ENCODE assay signal across 9 cellular contexts in the genomic region with DNA sequence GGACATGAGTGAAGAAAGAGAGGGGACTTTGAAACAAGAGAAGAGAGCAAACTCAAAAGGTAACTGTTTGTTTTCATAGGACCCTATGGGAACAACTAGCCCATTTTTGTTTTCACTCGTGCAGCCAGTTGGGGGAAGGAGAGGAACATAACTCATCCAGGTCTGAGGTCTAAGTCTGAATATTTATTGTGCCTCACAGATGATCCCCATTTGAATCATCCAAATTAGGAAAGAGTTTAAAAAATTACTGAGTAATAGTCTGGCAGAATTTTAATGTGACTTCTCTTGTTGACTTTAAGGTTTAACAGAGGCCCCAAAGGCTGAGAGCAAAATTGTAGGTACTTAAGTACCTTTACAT. TPM values are rescaled to one million over a fixed set of nuclear protein-coding genes. Genes with fewer than 3 reads are reported as not detected.
DNase-seq lines count a peak whose midpoint lies in the region; ATAC-seq and TF ChIP-seq lines count a peak whose summit lies in the region.
"Had no signal": no experiment of that assay in that cellular context is flagged by ENCODE, and none has a peak within 500 bp of the region (broad histone marks: within the 10 kb centered on the region; RNA-seq: fewer than 3 reads in every experiment).

No MANE protein-coding gene starts in this region.

- H2AFZ ChIP-seq in OCI-LY1 (ENCODE audit: low read length), result no peak overlapping the region
- H2AFZ ChIP-seq in trophoblast cell (ENCODE audit: insufficient read depth, low read length, poor library complexity), result no peak overlapping the region

- H3K79me1 ChIP-seq in trophoblast cell (ENCODE audit: low read length), result no peaks in the 10 kb centered on the region

- H3K4me1 ChIP-seq in OCI-LY1 (ENCODE audit: insufficient read depth, low read length, severe bottlenecking) (peaks cover 52% of the 10 kb centered on the region), skeletal muscle satellite cell (ENCODE audit: control insufficient read depth, insufficient read depth, low read length) (peaks cover 18% of the 10 kb centered on the region), trophoblast cell (ENCODE audit: control insufficient read depth in 1 of 2, insufficient read depth in 2 of 2, low read length in 2 of 2) (no peaks in the 10 kb centered on the region)

- H3K9me2 ChIP-seq in OCI-LY1 (ENCODE audit: low read depth, low read length), result no peaks in the 10 kb centered on the region

- H3K23ac ChIP-seq in trophoblast cell (ENCODE audit: low read length), result no peak overlapping the region

- no peak overlapping the region for H3K14ac ChIP-seq in trophoblast cell (ENCODE audit: low read length)

- H4K8ac ChIP-seq in trophoblast cell (ENCODE audit: low read depth, low read length), result no peak overlapping the region

- no peak overlapping the region for H3K18ac ChIP-seq in trophoblast cell (ENCODE audit: low read length)

- H4K20me1 ChIP-seq in OCI-LY1 (ENCODE audit: insufficient read depth, low read length), result no peaks in the 10 kb centered on the region

- TF ChIP-seq CTCF in GM12864 (IDR thresholded peaks at IDR 0.05; ENCODE audit: low read depth, low read length, missing control alignments), result no peak
- no peak for TF ChIP-seq CTCF in OCI-LY1 (IDR thresholded peaks at IDR 0.05; ENCODE audit: low read length)
- TF ChIP-seq CTCF in epithelial cell of proximal tubule (conservative IDR thresholded peaks at IDR 0.05; ENCODE audit: low read depth, low read length), result no peak
- no peak for TF ChIP-seq CTCF in GM13977 (IDR thresholded peaks at IDR 0.05; ENCODE audit: extremely low read depth, insufficient read depth, missing control alignments)

- H3K9me3 ChIP-seq in OCI-LY1 (ENCODE audit: low read length) (no peaks in the 10 kb centered on the region), skeletal muscle satellite cell (replicated peaks; ENCODE audit: low read length) (no peaks in the 10 kb centered on the region), trophoblast cell (ENCODE audit: insufficient read depth, low read depth, low read length) (no peaks in the 10 kb centered on the region)

- H4K91ac ChIP-seq in trophoblast cell (ENCODE audit: low read depth, low read length), result no peak overlapping the region

- H3F3A ChIP-seq in OCI-LY1 (ENCODE audit: insufficient read depth, low read length), result no peaks in the 10 kb centered on the region; the same call in 1 of the 2 replicates

- H3K4me2 ChIP-seq in OCI-LY1 (ENCODE audit: low read length), result peak overlapping the region; percentile 71
- peak overlapping the region; percentile 84 for H3K4me2 ChIP-seq in skeletal muscle satellite cell (ENCODE audit: low read length)
- H3K4me2 ChIP-seq in trophoblast cell (ENCODE audit: low read length), result no peak overlapping the region

- DNase-seq in GM12864 (ENCODE audit: low read depth) (no peak), epithelial cell of proximal tubule (ENCODE audit: low read depth) (no peak), GM19240 (ENCODE audit: insufficient read length, low spot score) (no peak), GM13977 (ENCODE audit: low spot score) (no peak), trophoblast cell (no peak)
- DNase-seq: NCI-H187 had no signal

- H2BK120ac ChIP-seq in trophoblast cell (ENCODE audit: insufficient read depth, low read length, poor library complexity), result no peak overlapping the region

- H3K79me2 ChIP-seq in OCI-LY1 (ENCODE audit: insufficient read depth, low read length), result no peaks in the 10 kb centered on the region
- H3K79me2 ChIP-seq in trophoblast cell (ENCODE audit: control insufficient read depth, insufficient read depth, low read length, poor library complexity), result no peaks in the 10 kb centered on the region

- H3K9ac ChIP-seq in OCI-LY1 (ENCODE audit: low read length), result peak overlapping the region; percentile 68
- peak overlapping the region; percentile 72 for H3K9ac ChIP-seq in skeletal muscle satellite cell (ENCODE audit: low read depth, low read length)
- H3K9ac ChIP-seq in trophoblast cell (ENCODE audit: low read length), result no peak overlapping the region

- H3K36me3 ChIP-seq in OCI-LY1 (ENCODE audit: insufficient read depth, low read length) (no peaks in the 10 kb centered on the region), skeletal muscle satellite cell (ENCODE audit: insufficient read depth, low read length) (no peaks in the 10 kb centered on the region), trophoblast cell (ENCODE audit: control insufficient read depth in 1 of 2, insufficient read depth in 2 of 2, low read length in 2 of 2) (no peaks in the 10 kb centered on the region)

- WGBS in trophoblast cell (ENCODE audit: extremely low coverage, insufficient coverage, insufficient read length), result no CpG with 5 or more reads among the region's 1 CpG

- H4K12ac ChIP-seq in trophoblast cell (ENCODE audit: low read depth, low read length), result no peak overlapping the region

- in situ Hi-C loops in GM13977 (cut with MboI; ENCODE audit: low pct_unique_long_range_greater_than_20kb, low sequenced_read_pairs, unreplicated experiment), result loop anchor here (10.0 kb wide), 1 partner anchor 115 kb away; no protein-coding TSS in a partner anchor

- H3K4me3 ChIP-seq in GM12864 (ENCODE audit: low read depth, low read length), result peak overlapping the region; percentile 41; the same call in 1 of the 2 replicates
- H3K4me3 ChIP-seq in OCI-LY1 (ENCODE audit: low read depth, low read length, poor library complexity, severe bottlenecking), result peak overlapping the region; percentile 59
- peak overlapping the region; percentile 46 for H3K4me3 ChIP-seq in epithelial cell of proximal tubule (ENCODE audit: low read depth, low read length)
- peak overlapping the region; percentile 61 for H3K4me3 ChIP-seq in skeletal muscle satellite cell (ENCODE audit: low read length)
- no peak overlapping the region for H3K4me3 ChIP-seq in trophoblast cell (ENCODE audit: low read depth, low read length)

- H3K27ac ChIP-seq in OCI-LY1 (ENCODE audit: low read depth, low read length, poor library complexity, severe bottlenecking) (peak overlapping the region; percentile 98), trophoblast cell (ENCODE audit: low read depth, low read length) (no peak overlapping the region)

- no peaks in the 10 kb centered on the region for H3K27me3 ChIP-seq in OCI-LY1 (ENCODE audit: insufficient read depth, low read length)
- no peaks in the 10 kb centered on the region for H3K27me3 ChIP-seq in skeletal muscle satellite cell (ENCODE audit: control insufficient read depth, insufficient read depth, low read length)
- no peaks in the 10 kb centered on the region for H3K27me3 ChIP-seq in trophoblast cell (ENCODE audit: insufficient read depth, low read length)

- H2BK12ac ChIP-seq in trophoblast cell (ENCODE audit: low read length), result no peak overlapping the region

- H2AK5ac ChIP-seq in trophoblast cell (ENCODE audit: low read length), result no peak overlapping the region

- no peak overlapping the region for H3K4ac ChIP-seq in trophoblast cell (ENCODE audit: low read depth, low read length)

- no peak overlapping the region for H2BK5ac ChIP-seq in trophoblast cell (ENCODE audit: low read depth, low read length, poor library complexity)

- no peak for ATAC-seq in GM18907 (IDR thresholded peaks at IDR 0.05; ENCODE audit: unreplicated experiment)

RNA-seq across cellular contexts. Expression of a gene that starts 10.4 kb away (rescaled TPM):
- total RNA-seq in epithelial cell of proximal tubule, result 4.6 and 5.0 TPM in 2 replicates
- 0.87 TPM in 1 of 2 replicates, not detected in the other for total RNA-seq in skeletal muscle satellite cell (2012; rRNA removed)
- polyA plus RNA-seq in trophoblast cell (2013), result 18.9 and 20.8 TPM in 2 replicates
